1 cellular context compared by ENCODE assay signal in the genomic region with DNA sequence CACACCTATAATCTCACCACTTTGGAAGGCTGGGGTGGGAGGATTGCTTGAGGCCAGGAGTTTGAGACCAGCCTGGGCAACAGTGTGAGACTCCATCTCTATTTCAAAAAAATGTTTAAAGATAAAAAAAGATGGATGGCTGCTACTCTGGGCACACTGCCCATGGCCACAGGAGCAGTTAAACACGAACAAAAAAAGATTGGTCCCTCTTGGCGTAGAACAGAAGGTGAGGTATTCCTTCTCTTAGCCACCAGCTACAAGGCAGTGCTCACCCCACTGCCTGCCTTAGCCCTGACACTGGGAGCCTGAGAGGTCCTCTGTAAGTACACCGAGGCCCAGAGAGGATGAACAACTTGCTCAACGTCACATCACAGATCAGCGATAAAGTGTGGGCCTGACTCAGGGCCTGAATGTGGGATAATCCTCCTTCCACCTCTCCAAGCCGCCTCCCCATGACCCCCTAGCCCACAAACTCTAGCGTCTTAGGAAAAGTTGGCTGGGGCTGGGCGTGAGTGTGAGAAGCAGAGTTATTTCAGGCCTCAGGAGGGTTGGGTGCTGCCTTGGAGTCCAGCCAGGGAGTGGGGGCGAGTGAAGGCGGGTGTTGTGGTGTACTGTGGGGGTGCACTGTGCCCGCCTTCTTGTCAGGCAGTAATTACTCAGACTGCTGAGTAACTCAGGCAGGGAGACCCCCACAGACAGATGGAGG.
TF ChIP-seq lines count a peak whose summit lies in the region.

No MANE protein-coding gene starts in this region.

TF ChIP-seq in H1, 55 proteins besides CTCF, POLR2A, EP300 and RAD21:
- TF ChIP-seq SUZ12 (IDR thresholded peaks at IDR 0.05; ENCODE audit: low read length) (peak; percentile 40; the same call in 1 of the 2 replicates), HDAC2 (IDR thresholded peaks at IDR 0.05; ENCODE audit: borderline replicate concordance in 1 of 2, low read depth in 2 of 2, low read length in 2 of 2) (no peak)
